Comparison of ENCODE assay signal across 10 cellular contexts in the genomic region with DNA sequence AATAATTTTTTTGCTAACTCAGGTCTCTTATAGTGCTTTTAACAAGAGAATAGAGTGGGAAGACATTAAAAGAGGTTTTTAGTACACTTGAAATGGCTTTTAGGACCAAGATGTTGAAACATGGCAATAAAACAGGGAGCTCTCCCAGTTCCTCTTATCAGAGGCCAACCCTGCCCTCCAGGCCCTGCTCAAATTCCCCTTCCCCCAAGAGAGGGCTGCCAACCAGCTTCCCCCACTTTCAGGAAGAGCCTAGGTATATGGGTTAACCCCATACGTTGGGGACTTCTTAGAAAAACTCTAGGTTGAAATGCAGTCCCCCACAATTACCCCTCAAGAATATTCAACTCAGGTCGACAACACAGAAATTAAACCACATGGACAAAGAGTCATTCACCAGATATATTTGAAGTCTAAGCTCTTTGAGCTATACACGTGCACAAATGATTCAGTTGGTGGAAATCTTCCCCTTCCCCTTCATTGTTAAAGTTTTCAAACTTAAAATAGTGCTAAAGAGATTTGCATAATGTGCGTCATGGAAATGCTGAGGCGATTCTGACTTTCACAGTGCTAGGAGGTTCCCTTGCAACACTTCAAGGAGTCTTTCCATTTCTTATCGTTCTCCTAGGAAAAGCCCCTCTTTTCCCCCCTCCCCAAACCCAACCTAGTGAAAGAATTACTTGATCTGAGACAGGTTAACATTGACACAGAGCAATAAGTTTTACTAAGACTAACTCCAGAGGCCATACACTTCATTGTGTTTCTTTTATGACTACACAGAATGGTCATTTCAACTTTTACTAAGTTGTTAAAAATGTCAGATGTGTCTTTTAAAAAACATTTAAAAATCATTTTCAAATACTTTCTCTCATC. TPM values are rescaled to one million over a fixed set of nuclear protein-coding genes. Genes with fewer than 3 reads are reported as not detected.
DNase-seq lines count a peak whose midpoint lies in the region; ATAC-seq and TF ChIP-seq lines count a peak whose summit lies in the region.
"Had no signal": no experiment of that assay in that cellular context is flagged by ENCODE, and none has a peak within 500 bp of the region (broad histone marks: within the 10 kb centered on the region; RNA-seq: fewer than 3 reads in every experiment).

No MANE protein-coding gene starts in this region.

- TF ChIP-seq CTCF in fibroblast of pulmonary artery (IDR thresholded peaks at IDR 0.05; ENCODE audit: low read length, missing control alignments) (no peak), colonic mucosa (IDR thresholded peaks at IDR 0.05) (no peak)

- H3K4me3 ChIP-seq in fibroblast of pulmonary artery (replicated peaks; ENCODE audit: low read depth, low read length): no peak overlapping the region
- no peak overlapping the region for H3K4me3 ChIP-seq in colonic mucosa
- H3K4me3 ChIP-seq: GM23248 had no signal

- DNase-seq in fibroblast of pulmonary artery (ENCODE audit: low read depth) (peak; percentile 9), LoVo (ENCODE audit: low spot score) (no peak), NCI-H1436 (lab: John Stamatoyannopoulos, UW) (no peak), GM19240 (ENCODE audit: insufficient read length, low spot score) (no peak), colonic mucosa (no peak)
- DNase-seq: aorta had no signal

- intact Hi-C loops in colonic mucosa (cut with DNase I): loop anchor here (10.0 kb wide), 2 partner anchors 176 to 404 kb away; no protein-coding TSS in a partner anchor

- H3K9ac ChIP-seq in colonic mucosa (ENCODE audit: low read depth in 2 of 2, low read length in 2 of 2): no peak overlapping the region
- H3K9ac ChIP-seq: GM23248 had no signal

- H3K27me3 ChIP-seq in colonic mucosa: no peaks in the 10 kb centered on the region

- H3K27ac ChIP-seq in colonic mucosa: no peak overlapping the region
- H3K27ac ChIP-seq: GM23248 had no signal

- peak; percentile 44 for ATAC-seq in GM18858 (IDR thresholded peaks at IDR 0.05; ENCODE audit: unreplicated experiment)
- ATAC-seq in GM21447 (IDR thresholded peaks at IDR 0.05; ENCODE audit: unreplicated experiment): peak; percentile 64
- peak; percentile 58 for ATAC-seq in HG03442 (IDR thresholded peaks at IDR 0.05; ENCODE audit: unreplicated experiment)

- H3K36me3 ChIP-seq in colonic mucosa: no peaks in the 10 kb centered on the region

- no peaks in the 10 kb centered on the region for H3K4me1 ChIP-seq in colonic mucosa

- H3K9me3 ChIP-seq in colonic mucosa: no peaks in the 10 kb centered on the region

RNA-seq across cellular contexts. Expression of a gene that starts 49.8 kb away (rescaled TPM):
- total RNA-seq in colonic mucosa: 1 to 10 TPM; 3.6 to 4.3 TPM
- total RNA-seq: GM23248 had no signal
